1 cellular context compared by ENCODE assay signal in the genomic region with DNA sequence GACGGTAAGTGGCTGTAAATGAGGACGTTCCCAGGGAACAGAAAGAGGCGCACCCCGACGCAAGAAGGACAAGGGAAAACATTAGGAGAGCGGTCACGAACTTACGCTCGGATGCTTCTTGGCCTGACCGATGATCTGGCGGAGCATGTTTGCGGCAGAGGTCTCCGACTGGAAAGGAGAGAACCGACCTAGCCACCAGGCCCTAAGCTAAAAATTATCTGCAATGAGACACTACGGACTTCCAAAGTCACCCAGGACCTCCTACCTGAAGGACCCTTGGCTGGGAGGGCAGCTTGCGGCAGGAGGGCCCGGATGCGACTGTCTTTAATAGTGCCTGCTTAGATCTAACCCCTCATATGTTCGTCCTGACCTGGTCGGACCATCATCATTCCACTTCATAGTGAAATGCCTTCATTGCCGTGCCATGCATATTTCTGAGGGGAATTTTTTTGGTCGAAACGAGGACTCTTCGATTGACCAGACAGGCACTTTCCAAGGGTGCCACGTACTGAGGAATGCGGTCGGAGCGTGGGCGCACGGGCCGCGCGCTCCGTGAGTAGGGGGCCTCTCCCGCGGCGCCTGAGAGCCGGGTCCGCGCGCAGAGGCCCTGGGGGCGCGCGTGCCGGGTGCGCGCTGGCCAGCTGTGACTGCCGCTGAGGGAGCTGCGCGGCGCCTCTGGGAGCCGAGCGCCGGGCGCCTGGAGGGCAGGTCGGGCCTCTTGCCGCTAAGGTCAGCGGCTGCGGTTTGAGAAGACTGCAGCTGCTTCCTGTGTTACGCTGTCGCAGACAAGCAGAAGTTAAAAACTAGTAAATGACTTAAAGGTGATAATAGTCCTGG.
TF ChIP-seq lines count a peak whose summit lies in the region.

No MANE protein-coding gene starts in this region.

TF ChIP-seq in K562, 482 proteins besides CTCF, POLR2A, EP300 and RAD21 (continued from another document and continues in another):
- TF ChIP-seq, protein P1, sequence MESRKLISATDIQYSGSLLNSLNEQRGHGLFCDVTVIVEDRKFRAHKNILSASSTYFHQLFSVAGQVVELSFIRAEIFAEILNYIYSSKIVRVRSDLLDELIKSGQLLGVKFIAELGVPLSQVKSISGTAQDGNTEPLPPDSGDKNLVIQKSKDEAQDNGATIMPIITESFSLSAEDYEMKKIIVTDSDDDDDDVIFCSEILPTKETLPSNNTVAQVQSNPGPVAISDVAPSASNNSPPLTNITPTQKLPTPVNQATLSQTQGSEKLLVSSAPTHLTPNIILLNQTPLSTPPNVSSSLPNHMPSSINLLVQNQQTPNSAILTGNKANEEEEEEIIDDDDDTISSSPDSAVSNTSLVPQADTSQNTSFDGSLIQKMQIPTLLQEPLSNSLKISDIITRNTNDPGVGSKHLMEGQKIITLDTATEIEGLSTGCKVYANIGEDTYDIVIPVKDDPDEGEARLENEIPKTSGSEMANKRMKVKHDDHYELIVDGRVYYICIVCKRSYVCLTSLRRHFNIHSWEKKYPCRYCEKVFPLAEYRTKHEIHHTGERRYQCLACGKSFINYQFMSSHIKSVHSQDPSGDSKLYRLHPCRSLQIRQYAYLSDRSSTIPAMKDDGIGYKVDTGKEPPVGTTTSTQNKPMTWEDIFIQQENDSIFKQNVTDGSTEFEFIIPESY (CRISPR knock-in tag; IDR thresholded peaks at IDR 0.05) = 0 out of 2 replicates have a peak, but pooled peaks have one; percentile 16
- TF ChIP-seq FOXM1 (IDR thresholded peaks at IDR 0.05; ENCODE audit: low read depth) (0 out of 2 replicates have a peak, but pooled peaks have one; percentile 16), FOXM1 (CRISPR knock-in tag; IDR thresholded peaks at IDR 0.05; ENCODE audit: low read depth) (no peak; the same call in 1 of the 2 replicates), OTX1 (CRISPR knock-in tag; IDR thresholded peaks at IDR 0.05) (no peak), ZFPM2 (CRISPR knock-in tag; IDR thresholded peaks at IDR 0.05) (no peak), RBM15 (IDR thresholded peaks at IDR 0.05; ENCODE audit: insufficient read depth, low read length) (no peak), CEBPG (CRISPR knock-in tag; IDR thresholded peaks at IDR 0.05) (no peak), CEBPG (tag; conservative IDR thresholded peaks at IDR 0.05 in 1 of 2, IDR thresholded peaks at IDR 0.05 in 1 of 2) (no peak), FOXP1 (CRISPR knock-in tag; IDR thresholded peaks at IDR 0.05) (0 out of 2 replicates have a peak, but pooled peaks have one; percentile 31), MCM5 (IDR thresholded peaks at IDR 0.05; ENCODE audit: low read depth) (no peak), ETV5 (CRISPR knock-in tag; IDR thresholded peaks at IDR 0.05; ENCODE audit: low read depth) (peak; percentile 79; the same call in 1 of the 2 replicates), ZFP1 (CRISPR knock-in tag; IDR thresholded peaks at IDR 0.05) (no peak), CREB1 (IDR thresholded peaks at IDR 0.05) (peak; percentile 10; the same call in 1 of the 2 replicates), CREB1 (CRISPR knock-in tag; IDR thresholded peaks at IDR 0.05) (peak; percentile 75), ZBTB17 (CRISPR knock-in tag; IDR thresholded peaks at IDR 0.05) (0 out of 2 replicates have a peak, but pooled peaks have one; percentile 39), KAT8 (IDR thresholded peaks at IDR 0.05; ENCODE audit: low read depth) (no peak), GTF2A2 (tag; IDR thresholded peaks at IDR 0.05) (no peak), DIDO1 (tag; IDR thresholded peaks at IDR 0.05; ENCODE audit: low read depth) (no peak), ZNF764 (CRISPR knock-in tag; IDR thresholded peaks at IDR 0.05; ENCODE audit: low read depth) (no peak), SP2 (IDR thresholded peaks at IDR 0.05; ENCODE audit: extremely low read depth, low read depth, low read length, poor library complexity, severe bottlenecking) (no peak), FOSL1 (tag; conservative IDR thresholded peaks at IDR 0.05) (peak; percentile 60), RUNX1 (IDR thresholded peaks at IDR 0.05; ENCODE audit: low read depth) (no peak), FOXA3 (CRISPR knock-in tag; conservative IDR thresholded peaks at IDR 0.05 in 1 of 2, IDR thresholded peaks at IDR 0.05 in 1 of 2) (no peak), ATF7 (IDR thresholded peaks at IDR 0.05) (peak; percentile 79)
- TF ChIP-seq, protein P2, sequence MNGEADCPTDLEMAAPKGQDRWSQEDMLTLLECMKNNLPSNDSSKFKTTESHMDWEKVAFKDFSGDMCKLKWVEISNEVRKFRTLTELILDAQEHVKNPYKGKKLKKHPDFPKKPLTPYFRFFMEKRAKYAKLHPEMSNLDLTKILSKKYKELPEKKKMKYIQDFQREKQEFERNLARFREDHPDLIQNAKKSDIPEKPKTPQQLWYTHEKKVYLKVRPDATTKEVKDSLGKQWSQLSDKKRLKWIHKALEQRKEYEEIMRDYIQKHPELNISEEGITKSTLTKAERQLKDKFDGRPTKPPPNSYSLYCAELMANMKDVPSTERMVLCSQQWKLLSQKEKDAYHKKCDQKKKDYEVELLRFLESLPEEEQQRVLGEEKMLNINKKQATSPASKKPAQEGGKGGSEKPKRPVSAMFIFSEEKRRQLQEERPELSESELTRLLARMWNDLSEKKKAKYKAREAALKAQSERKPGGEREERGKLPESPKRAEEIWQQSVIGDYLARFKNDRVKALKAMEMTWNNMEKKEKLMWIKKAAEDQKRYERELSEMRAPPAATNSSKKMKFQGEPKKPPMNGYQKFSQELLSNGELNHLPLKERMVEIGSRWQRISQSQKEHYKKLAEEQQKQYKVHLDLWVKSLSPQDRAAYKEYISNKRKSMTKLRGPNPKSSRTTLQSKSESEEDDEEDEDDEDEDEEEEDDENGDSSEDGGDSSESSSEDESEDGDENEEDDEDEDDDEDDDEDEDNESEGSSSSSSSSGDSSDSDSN (IDR thresholded peaks at IDR 0.05; ENCODE audit: borderline replicate concordance in 1 of 2, low read depth in 2 of 2, low read length in 2 of 2) = peak; percentile 70 to 91; a peak in 3 of 4 replicates
- TF ChIP-seq, protein P3, sequence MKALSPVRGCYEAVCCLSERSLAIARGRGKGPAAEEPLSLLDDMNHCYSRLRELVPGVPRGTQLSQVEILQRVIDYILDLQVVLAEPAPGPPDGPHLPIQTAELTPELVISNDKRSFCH (CRISPR knock-in tag; IDR thresholded peaks at IDR 0.05) = no peak
- TF ChIP-seq, protein P3 (tag; IDR thresholded peaks at IDR 0.05) = peak; percentile 91
- TF ChIP-seq, protein P4, sequence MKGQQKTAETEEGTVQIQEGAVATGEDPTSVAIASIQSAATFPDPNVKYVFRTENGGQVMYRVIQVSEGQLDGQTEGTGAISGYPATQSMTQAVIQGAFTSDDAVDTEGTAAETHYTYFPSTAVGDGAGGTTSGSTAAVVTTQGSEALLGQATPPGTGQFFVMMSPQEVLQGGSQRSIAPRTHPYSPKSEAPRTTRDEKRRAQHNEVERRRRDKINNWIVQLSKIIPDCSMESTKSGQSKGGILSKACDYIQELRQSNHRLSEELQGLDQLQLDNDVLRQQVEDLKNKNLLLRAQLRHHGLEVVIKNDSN (CRISPR knock-in tag; IDR thresholded peaks at IDR 0.05) = no peak
- TF ChIP-seq, protein P5, sequence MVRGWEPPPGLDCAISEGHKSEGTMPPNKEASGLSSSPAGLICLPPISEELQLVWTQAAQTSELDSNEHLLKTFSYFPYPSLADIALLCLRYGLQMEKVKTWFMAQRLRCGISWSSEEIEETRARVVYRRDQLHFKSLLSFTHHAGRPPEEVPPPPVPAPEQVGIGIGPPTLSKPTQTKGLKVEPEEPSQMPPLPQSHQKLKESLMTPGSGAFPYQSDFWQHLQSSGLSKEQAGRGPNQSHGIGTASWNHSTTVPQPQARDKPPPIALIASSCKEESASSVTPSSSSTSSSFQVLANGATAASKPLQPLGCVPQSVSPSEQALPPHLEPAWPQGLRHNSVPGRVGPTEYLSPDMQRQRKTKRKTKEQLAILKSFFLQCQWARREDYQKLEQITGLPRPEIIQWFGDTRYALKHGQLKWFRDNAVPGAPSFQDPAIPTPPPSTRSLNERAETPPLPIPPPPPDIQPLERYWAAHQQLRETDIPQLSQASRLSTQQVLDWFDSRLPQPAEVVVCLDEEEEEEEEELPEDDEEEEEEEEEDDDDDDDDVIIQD (CRISPR knock-in tag; IDR thresholded peaks at IDR 0.05) = no peak
- TF ChIP-seq, protein P6, sequence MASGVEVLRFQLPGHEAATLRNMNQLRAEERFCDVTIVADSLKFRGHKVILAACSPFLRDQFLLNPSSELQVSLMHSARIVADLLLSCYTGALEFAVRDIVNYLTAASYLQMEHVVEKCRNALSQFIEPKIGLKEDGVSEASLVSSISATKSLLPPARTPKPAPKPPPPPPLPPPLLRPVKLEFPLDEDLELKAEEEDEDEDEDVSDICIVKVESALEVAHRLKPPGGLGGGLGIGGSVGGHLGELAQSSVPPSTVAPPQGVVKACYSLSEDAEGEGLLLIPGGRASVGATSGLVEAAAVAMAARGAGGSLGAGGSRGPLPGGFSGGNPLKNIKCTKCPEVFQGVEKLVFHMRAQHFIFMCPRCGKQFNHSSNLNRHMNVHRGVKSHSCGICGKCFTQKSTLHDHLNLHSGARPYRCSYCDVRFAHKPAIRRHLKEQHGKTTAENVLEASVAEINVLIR (CRISPR knock-in tag; IDR thresholded peaks at IDR 0.05) = no peak
- TF ChIP-seq, protein P7, sequence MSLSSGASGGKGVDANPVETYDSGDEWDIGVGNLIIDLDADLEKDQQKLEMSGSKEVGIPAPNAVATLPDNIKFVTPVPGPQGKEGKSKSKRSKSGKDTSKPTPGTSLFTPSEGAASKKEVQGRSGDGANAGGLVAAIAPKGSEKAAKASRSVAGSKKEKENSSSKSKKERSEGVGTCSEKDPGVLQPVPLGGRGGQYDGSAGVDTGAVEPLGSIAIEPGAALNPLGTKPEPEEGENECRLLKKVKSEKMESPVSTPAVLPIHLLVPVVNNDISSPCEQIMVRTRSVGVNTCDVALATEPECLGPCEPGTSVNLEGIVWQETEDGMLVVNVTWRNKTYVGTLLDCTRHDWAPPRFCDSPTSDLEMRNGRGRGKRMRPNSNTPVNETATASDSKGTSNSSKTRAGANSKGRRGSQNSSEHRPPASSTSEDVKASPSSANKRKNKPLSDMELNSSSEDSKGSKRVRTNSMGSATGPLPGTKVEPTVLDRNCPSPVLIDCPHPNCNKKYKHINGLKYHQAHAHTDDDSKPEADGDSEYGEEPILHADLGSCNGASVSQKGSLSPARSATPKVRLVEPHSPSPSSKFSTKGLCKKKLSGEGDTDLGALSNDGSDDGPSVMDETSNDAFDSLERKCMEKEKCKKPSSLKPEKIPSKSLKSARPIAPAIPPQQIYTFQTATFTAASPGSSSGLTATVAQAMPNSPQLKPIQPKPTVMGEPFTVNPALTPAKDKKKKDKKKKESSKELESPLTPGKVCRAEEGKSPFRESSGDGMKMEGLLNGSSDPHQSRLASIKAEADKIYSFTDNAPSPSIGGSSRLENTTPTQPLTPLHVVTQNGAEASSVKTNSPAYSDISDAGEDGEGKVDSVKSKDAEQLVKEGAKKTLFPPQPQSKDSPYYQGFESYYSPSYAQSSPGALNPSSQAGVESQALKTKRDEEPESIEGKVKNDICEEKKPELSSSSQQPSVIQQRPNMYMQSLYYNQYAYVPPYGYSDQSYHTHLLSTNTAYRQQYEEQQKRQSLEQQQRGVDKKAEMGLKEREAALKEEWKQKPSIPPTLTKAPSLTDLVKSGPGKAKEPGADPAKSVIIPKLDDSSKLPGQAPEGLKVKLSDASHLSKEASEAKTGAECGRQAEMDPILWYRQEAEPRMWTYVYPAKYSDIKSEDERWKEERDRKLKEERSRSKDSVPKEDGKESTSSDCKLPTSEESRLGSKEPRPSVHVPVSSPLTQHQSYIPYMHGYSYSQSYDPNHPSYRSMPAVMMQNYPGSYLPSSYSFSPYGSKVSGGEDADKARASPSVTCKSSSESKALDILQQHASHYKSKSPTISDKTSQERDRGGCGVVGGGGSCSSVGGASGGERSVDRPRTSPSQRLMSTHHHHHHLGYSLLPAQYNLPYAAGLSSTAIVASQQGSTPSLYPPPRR (CRISPR knock-in tag; IDR thresholded peaks at IDR 0.05; ENCODE audit: borderline replicate concordance) = no peak
- TF ChIP-seq, protein P8, sequence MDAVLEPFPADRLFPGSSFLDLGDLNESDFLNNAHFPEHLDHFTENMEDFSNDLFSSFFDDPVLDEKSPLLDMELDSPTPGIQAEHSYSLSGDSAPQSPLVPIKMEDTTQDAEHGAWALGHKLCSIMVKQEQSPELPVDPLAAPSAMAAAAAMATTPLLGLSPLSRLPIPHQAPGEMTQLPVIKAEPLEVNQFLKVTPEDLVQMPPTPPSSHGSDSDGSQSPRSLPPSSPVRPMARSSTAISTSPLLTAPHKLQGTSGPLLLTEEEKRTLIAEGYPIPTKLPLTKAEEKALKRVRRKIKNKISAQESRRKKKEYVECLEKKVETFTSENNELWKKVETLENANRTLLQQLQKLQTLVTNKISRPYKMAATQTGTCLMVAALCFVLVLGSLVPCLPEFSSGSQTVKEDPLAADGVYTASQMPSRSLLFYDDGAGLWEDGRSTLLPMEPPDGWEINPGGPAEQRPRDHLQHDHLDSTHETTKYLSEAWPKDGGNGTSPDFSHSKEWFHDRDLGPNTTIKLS (IDR thresholded peaks at IDR 0.05; ENCODE audit: borderline replicate concordance, low read depth) = peak; percentile 46; the same call in 1 of the 2 replicates
- TF ChIP-seq, protein P9, sequence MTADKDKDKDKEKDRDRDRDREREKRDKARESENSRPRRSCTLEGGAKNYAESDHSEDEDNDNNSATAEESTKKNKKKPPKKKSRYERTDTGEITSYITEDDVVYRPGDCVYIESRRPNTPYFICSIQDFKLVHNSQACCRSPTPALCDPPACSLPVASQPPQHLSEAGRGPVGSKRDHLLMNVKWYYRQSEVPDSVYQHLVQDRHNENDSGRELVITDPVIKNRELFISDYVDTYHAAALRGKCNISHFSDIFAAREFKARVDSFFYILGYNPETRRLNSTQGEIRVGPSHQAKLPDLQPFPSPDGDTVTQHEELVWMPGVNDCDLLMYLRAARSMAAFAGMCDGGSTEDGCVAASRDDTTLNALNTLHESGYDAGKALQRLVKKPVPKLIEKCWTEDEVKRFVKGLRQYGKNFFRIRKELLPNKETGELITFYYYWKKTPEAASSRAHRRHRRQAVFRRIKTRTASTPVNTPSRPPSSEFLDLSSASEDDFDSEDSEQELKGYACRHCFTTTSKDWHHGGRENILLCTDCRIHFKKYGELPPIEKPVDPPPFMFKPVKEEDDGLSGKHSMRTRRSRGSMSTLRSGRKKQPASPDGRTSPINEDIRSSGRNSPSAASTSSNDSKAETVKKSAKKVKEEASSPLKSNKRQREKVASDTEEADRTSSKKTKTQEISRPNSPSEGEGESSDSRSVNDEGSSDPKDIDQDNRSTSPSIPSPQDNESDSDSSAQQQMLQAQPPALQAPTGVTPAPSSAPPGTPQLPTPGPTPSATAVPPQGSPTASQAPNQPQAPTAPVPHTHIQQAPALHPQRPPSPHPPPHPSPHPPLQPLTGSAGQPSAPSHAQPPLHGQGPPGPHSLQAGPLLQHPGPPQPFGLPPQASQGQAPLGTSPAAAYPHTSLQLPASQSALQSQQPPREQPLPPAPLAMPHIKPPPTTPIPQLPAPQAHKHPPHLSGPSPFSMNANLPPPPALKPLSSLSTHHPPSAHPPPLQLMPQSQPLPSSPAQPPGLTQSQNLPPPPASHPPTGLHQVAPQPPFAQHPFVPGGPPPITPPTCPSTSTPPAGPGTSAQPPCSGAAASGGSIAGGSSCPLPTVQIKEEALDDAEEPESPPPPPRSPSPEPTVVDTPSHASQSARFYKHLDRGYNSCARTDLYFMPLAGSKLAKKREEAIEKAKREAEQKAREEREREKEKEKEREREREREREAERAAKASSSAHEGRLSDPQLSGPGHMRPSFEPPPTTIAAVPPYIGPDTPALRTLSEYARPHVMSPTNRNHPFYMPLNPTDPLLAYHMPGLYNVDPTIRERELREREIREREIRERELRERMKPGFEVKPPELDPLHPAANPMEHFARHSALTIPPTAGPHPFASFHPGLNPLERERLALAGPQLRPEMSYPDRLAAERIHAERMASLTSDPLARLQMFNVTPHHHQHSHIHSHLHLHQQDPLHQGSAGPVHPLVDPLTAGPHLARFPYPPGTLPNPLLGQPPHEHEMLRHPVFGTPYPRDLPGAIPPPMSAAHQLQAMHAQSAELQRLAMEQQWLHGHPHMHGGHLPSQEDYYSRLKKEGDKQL (CRISPR knock-in tag; IDR thresholded peaks at IDR 0.05; ENCODE audit: borderline replicate concordance) = no peak
